1 cellular context compared by ENCODE assay signal in genomic region chr19:14405758-14406644, GRCh38.
A peak's percentile ranks its signal among the peaks of the same experiment; 100 is the strongest.
TF ChIP-seq lines count a peak whose summit lies in the region.

No MANE protein-coding gene starts in this region.

TF ChIP-seq in K562, 482 proteins besides CTCF, POLR2A, EP300 and RAD21 (continued from another document and continues in another):
- TF ChIP-seq, protein P1, sequence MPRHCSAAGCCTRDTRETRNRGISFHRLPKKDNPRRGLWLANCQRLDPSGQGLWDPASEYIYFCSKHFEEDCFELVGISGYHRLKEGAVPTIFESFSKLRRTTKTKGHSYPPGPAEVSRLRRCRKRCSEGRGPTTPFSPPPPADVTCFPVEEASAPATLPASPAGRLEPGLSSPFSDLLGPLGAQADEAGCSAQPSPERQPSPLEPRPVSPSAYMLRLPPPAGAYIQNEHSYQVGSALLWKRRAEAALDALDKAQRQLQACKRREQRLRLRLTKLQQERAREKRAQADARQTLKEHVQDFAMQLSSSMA (CRISPR knock-in tag; IDR thresholded peaks at IDR 0.05), result no peak
- TF ChIP-seq NCOA6 (IDR thresholded peaks at IDR 0.05), result no peak
- no peak for TF ChIP-seq BCL6 (CRISPR knock-in tag; IDR thresholded peaks at IDR 0.05)
- TF ChIP-seq ZNF282 (CRISPR knock-in tag; IDR thresholded peaks at IDR 0.05), result no peak; the same call in 1 of the 2 replicates
- no peak for TF ChIP-seq KDM5B (IDR thresholded peaks at IDR 0.05; ENCODE audit: insufficient replicate concordance, low read depth, low read length)
- no peak for TF ChIP-seq EP400 (IDR thresholded peaks at IDR 0.05)
- no peak for TF ChIP-seq FOXJ2 (tag; IDR thresholded peaks at IDR 0.05)
- TF ChIP-seq NCOA4 (IDR thresholded peaks at IDR 0.05; ENCODE audit: partially characterized antibody), result no peak
- TF ChIP-seq ZNF324 (CRISPR knock-in tag; IDR thresholded peaks at IDR 0.05), result no peak
- no peak for TF ChIP-seq GATA2 (CRISPR knock-in tag; IDR thresholded peaks at IDR 0.05)
- no peak for TF ChIP-seq THRA (IDR thresholded peaks at IDR 0.05)
- TF ChIP-seq TCF3 (CRISPR knock-in tag; IDR thresholded peaks at IDR 0.05), result 0 out of 2 replicates have a peak, but pooled peaks have one; percentile 26
- TF ChIP-seq ZBTB17 (CRISPR knock-in tag; IDR thresholded peaks at IDR 0.05), result no peak
- TF ChIP-seq, protein P2, sequence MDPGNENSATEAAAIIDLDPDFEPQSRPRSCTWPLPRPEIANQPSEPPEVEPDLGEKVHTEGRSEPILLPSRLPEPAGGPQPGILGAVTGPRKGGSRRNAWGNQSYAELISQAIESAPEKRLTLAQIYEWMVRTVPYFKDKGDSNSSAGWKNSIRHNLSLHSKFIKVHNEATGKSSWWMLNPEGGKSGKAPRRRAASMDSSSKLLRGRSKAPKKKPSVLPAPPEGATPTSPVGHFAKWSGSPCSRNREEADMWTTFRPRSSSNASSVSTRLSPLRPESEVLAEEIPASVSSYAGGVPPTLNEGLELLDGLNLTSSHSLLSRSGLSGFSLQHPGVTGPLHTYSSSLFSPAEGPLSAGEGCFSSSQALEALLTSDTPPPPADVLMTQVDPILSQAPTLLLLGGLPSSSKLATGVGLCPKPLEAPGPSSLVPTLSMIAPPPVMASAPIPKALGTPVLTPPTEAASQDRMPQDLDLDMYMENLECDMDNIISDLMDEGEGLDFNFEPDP (CRISPR knock-in tag; IDR thresholded peaks at IDR 0.05), result no peak
- no peak for TF ChIP-seq FOS (IDR thresholded peaks at IDR 0.05; ENCODE audit: extremely low read depth, insufficient read length)
- peak; percentile 45 for TF ChIP-seq POLR2B (IDR thresholded peaks at IDR 0.05; ENCODE audit: low read depth, partially characterized antibody)
- peak; percentile 82; the same call in 1 of the 2 replicates for TF ChIP-seq RB1 (IDR thresholded peaks at IDR 0.05; ENCODE audit: low read depth)
- no peak for TF ChIP-seq NFE2 (IDR thresholded peaks at IDR 0.05; ENCODE audit: low read depth)
- TF ChIP-seq PTTG1 (tag; IDR thresholded peaks at IDR 0.05; ENCODE audit: low read depth), result no peak
- TF ChIP-seq DPF2 (IDR thresholded peaks at IDR 0.05), result no peak
- TF ChIP-seq ZNF740 (CRISPR knock-in tag; IDR thresholded peaks at IDR 0.05), result no peak
- no peak for TF ChIP-seq ZNF740 (tag; IDR thresholded peaks at IDR 0.05)
- TF ChIP-seq SMAD2 (IDR thresholded peaks at IDR 0.05; ENCODE audit: low read depth, low read length), result no peak
- TF ChIP-seq, protein P3, sequence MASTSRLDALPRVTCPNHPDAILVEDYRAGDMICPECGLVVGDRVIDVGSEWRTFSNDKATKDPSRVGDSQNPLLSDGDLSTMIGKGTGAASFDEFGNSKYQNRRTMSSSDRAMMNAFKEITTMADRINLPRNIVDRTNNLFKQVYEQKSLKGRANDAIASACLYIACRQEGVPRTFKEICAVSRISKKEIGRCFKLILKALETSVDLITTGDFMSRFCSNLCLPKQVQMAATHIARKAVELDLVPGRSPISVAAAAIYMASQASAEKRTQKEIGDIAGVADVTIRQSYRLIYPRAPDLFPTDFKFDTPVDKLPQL (IDR thresholded peaks at IDR 0.05; ENCODE audit: extremely low read depth, insufficient read length), result no peak
- TF ChIP-seq, protein P4, sequence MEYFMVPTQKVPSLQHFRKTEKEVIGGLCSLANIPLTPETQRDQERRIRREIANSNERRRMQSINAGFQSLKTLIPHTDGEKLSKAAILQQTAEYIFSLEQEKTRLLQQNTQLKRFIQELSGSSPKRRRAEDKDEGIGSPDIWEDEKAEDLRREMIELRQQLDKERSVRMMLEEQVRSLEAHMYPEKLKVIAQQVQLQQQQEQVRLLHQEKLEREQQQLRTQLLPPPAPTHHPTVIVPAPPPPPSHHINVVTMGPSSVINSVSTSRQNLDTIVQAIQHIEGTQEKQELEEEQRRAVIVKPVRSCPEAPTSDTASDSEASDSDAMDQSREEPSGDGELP (CRISPR knock-in tag; IDR thresholded peaks at IDR 0.05; ENCODE audit: borderline replicate concordance), result peak; percentile 88
- no peak for TF ChIP-seq NR2C1 (IDR thresholded peaks at IDR 0.05)
- no peak for TF ChIP-seq NR2C1 (tag; IDR thresholded peaks at IDR 0.05)
- TF ChIP-seq ELF4 (CRISPR knock-in tag; IDR thresholded peaks at IDR 0.05), result no peak
- TF ChIP-seq GATAD2B (IDR thresholded peaks at IDR 0.05; ENCODE audit: borderline replicate concordance), result no peak
- TF ChIP-seq FUS (optimal IDR thresholded peaks at IDR 0.05; ENCODE audit: low read depth, low read length), result peak; percentile 58
- no peak for TF ChIP-seq GABPB2 (CRISPR knock-in tag; conservative IDR thresholded peaks at IDR 0.05)
- TF ChIP-seq SMARCB1 (IDR thresholded peaks at IDR 0.05; ENCODE audit: insufficient read length, low read depth), result no peak
- no peak for TF ChIP-seq ZKSCAN3 (CRISPR knock-in tag; IDR thresholded peaks at IDR 0.05)
- no peak for TF ChIP-seq CUX1 (CRISPR knock-in tag; IDR thresholded peaks at IDR 0.05)
- no peak for TF ChIP-seq ZNF778 (CRISPR knock-in tag; IDR thresholded peaks at IDR 0.05)
- TF ChIP-seq E2F6 (IDR thresholded peaks at IDR 0.05; ENCODE audit: borderline replicate concordance in 1 of 2, extremely low read depth in 1 of 2, insufficient read depth in 1 of 2, insufficient read length in 1 of 2, low read depth in 1 of 2, low read length in 1 of 2, poor library complexity in 1 of 2, severe bottlenecking in 1 of 2), result peak; percentile 45 to 77
- TF ChIP-seq, protein P5, sequence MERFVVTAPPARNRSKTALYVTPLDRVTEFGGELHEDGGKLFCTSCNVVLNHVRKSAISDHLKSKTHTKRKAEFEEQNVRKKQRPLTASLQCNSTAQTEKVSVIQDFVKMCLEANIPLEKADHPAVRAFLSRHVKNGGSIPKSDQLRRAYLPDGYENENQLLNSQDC (CRISPR knock-in tag; IDR thresholded peaks at IDR 0.05), result no peak
- no peak; the same call in 1 of the 2 replicates for TF ChIP-seq CXXC5 (CRISPR knock-in tag; IDR thresholded peaks at IDR 0.05)
- no peak for TF ChIP-seq IFI16 (CRISPR knock-in tag; IDR thresholded peaks at IDR 0.05)
- TF ChIP-seq ZNF561 (CRISPR knock-in tag; conservative IDR thresholded peaks at IDR 0.05), result no peak
